In the genomic region with DNA sequence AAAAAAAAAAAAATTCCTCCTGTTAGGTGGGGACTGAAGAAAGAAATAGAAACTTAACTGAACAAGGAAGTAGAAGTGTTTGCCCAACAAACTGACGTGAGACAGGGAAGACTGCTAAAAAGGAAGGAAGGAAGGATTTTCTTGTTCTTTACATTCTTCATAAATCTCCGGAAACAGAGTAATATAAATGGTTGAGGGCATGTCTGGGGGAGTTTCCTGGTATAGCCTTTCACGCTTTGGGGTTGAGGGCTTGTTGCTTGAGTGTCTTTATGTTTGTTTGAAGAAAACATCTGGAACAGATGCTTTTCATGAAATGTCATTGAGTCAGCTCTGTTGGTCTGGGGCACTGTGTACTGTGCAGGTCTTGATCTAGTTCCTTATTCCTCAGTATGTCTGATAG, we compare ENCODE assay signal across 1 cellular context.
TF ChIP-seq lines count a peak whose summit lies in the region.

No MANE protein-coding gene starts in this region.

TF ChIP-seq in HepG2, 621 proteins besides CTCF, POLR2A, EP300 and RAD21:
- TF ChIP-seq ZNF713 (CRISPR knock-in tag; IDR thresholded peaks at IDR 0.05) = no peak
- TF ChIP-seq, protein P1, sequence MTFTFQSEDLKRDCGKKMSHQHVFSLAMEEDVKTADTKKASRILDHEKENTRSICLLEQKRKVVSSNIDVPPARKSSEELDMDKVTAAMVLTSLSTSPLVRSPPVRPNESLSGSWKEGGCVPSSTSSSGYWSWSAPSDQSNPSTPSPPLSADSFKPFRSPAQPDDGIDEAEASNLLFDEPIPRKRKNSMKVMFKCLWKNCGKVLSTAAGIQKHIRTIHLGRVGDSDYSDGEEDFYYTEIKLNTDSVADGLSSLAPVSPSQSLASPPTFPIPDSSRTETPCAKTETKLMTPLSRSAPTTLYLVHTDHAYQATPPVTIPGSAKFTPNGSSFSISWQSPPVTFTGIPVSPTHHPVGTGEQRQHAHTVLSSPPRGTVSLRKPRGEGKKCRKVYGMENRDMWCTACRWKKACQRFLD (CRISPR knock-in tag; IDR thresholded peaks at IDR 0.05; ENCODE audit: borderline replicate concordance) = no peak
- TF ChIP-seq ZNF367 (CRISPR knock-in tag; IDR thresholded peaks at IDR 0.05; ENCODE audit: borderline replicate concordance) = no peak
- TF ChIP-seq MAF1 (CRISPR knock-in tag; IDR thresholded peaks at IDR 0.05; ENCODE audit: borderline replicate concordance) = no peak
- TF ChIP-seq ZNF33A (CRISPR knock-in tag; IDR thresholded peaks at IDR 0.05; ENCODE audit: borderline replicate concordance) = no peak
- no peak for TF ChIP-seq HOXA7 (CRISPR knock-in tag; IDR thresholded peaks at IDR 0.05)
- TF ChIP-seq ZNF746 (CRISPR knock-in tag; IDR thresholded peaks at IDR 0.05) = no peak
- TF ChIP-seq, protein P2, sequence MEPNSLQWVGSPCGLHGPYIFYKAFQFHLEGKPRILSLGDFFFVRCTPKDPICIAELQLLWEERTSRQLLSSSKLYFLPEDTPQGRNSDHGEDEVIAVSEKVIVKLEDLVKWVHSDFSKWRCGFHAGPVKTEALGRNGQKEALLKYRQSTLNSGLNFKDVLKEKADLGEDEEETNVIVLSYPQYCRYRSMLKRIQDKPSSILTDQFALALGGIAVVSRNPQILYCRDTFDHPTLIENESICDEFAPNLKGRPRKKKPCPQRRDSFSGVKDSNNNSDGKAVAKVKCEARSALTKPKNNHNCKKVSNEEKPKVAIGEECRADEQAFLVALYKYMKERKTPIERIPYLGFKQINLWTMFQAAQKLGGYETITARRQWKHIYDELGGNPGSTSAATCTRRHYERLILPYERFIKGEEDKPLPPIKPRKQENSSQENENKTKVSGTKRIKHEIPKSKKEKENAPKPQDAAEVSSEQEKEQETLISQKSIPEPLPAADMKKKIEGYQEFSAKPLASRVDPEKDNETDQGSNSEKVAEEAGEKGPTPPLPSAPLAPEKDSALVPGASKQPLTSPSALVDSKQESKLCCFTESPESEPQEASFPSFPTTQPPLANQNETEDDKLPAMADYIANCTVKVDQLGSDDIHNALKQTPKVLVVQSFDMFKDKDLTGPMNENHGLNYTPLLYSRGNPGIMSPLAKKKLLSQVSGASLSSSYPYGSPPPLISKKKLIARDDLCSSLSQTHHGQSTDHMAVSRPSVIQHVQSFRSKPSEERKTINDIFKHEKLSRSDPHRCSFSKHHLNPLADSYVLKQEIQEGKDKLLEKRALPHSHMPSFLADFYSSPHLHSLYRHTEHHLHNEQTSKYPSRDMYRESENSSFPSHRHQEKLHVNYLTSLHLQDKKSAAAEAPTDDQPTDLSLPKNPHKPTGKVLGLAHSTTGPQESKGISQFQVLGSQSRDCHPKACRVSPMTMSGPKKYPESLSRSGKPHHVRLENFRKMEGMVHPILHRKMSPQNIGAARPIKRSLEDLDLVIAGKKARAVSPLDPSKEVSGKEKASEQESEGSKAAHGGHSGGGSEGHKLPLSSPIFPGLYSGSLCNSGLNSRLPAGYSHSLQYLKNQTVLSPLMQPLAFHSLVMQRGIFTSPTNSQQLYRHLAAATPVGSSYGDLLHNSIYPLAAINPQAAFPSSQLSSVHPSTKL (CRISPR knock-in tag; IDR thresholded peaks at IDR 0.05) = no peak
- no peak for TF ChIP-seq ZNF670 (CRISPR knock-in tag; IDR thresholded peaks at IDR 0.05; ENCODE audit: borderline replicate concordance)
- TF ChIP-seq CBFB (CRISPR knock-in tag; IDR thresholded peaks at IDR 0.05) = no peak
- TF ChIP-seq, protein P3, sequence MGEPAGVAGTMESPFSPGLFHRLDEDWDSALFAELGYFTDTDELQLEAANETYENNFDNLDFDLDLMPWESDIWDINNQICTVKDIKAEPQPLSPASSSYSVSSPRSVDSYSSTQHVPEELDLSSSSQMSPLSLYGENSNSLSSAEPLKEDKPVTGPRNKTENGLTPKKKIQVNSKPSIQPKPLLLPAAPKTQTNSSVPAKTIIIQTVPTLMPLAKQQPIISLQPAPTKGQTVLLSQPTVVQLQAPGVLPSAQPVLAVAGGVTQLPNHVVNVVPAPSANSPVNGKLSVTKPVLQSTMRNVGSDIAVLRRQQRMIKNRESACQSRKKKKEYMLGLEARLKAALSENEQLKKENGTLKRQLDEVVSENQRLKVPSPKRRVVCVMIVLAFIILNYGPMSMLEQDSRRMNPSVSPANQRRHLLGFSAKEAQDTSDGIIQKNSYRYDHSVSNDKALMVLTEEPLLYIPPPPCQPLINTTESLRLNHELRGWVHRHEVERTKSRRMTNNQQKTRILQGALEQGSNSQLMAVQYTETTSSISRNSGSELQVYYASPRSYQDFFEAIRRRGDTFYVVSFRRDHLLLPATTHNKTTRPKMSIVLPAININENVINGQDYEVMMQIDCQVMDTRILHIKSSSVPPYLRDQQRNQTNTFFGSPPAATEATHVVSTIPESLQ (CRISPR knock-in tag; conservative IDR thresholded peaks at IDR 0.05) = no peak
- TF ChIP-seq, protein P4, sequence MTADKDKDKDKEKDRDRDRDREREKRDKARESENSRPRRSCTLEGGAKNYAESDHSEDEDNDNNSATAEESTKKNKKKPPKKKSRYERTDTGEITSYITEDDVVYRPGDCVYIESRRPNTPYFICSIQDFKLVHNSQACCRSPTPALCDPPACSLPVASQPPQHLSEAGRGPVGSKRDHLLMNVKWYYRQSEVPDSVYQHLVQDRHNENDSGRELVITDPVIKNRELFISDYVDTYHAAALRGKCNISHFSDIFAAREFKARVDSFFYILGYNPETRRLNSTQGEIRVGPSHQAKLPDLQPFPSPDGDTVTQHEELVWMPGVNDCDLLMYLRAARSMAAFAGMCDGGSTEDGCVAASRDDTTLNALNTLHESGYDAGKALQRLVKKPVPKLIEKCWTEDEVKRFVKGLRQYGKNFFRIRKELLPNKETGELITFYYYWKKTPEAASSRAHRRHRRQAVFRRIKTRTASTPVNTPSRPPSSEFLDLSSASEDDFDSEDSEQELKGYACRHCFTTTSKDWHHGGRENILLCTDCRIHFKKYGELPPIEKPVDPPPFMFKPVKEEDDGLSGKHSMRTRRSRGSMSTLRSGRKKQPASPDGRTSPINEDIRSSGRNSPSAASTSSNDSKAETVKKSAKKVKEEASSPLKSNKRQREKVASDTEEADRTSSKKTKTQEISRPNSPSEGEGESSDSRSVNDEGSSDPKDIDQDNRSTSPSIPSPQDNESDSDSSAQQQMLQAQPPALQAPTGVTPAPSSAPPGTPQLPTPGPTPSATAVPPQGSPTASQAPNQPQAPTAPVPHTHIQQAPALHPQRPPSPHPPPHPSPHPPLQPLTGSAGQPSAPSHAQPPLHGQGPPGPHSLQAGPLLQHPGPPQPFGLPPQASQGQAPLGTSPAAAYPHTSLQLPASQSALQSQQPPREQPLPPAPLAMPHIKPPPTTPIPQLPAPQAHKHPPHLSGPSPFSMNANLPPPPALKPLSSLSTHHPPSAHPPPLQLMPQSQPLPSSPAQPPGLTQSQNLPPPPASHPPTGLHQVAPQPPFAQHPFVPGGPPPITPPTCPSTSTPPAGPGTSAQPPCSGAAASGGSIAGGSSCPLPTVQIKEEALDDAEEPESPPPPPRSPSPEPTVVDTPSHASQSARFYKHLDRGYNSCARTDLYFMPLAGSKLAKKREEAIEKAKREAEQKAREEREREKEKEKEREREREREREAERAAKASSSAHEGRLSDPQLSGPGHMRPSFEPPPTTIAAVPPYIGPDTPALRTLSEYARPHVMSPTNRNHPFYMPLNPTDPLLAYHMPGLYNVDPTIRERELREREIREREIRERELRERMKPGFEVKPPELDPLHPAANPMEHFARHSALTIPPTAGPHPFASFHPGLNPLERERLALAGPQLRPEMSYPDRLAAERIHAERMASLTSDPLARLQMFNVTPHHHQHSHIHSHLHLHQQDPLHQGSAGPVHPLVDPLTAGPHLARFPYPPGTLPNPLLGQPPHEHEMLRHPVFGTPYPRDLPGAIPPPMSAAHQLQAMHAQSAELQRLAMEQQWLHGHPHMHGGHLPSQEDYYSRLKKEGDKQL (CRISPR knock-in tag; IDR thresholded peaks at IDR 0.05; ENCODE audit: low read depth) = no peak
- no peak for TF ChIP-seq MATR3 (CRISPR knock-in tag; IDR thresholded peaks at IDR 0.05)
- no peak for TF ChIP-seq ZNF839 (CRISPR knock-in tag; IDR thresholded peaks at IDR 0.05; ENCODE audit: borderline replicate concordance)
- no peak for TF ChIP-seq RBAK (CRISPR knock-in tag; IDR thresholded peaks at IDR 0.05)
- no peak for TF ChIP-seq NFIB (CRISPR knock-in tag; IDR thresholded peaks at IDR 0.05; ENCODE audit: borderline replicate concordance)
- TF ChIP-seq MAFG (CRISPR knock-in tag; IDR thresholded peaks at IDR 0.05) = no peak
- TF ChIP-seq, protein P5, sequence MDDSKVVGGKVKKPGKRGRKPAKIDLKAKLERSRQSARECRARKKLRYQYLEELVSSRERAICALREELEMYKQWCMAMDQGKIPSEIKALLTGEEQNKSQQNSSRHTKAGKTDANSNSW (CRISPR knock-in tag; IDR thresholded peaks at IDR 0.05; ENCODE audit: borderline replicate concordance) = no peak
- TF ChIP-seq RFX5 (IDR thresholded peaks at IDR 0.05; ENCODE audit: low read depth, low read length) = no peak
- TF ChIP-seq, protein P6, sequence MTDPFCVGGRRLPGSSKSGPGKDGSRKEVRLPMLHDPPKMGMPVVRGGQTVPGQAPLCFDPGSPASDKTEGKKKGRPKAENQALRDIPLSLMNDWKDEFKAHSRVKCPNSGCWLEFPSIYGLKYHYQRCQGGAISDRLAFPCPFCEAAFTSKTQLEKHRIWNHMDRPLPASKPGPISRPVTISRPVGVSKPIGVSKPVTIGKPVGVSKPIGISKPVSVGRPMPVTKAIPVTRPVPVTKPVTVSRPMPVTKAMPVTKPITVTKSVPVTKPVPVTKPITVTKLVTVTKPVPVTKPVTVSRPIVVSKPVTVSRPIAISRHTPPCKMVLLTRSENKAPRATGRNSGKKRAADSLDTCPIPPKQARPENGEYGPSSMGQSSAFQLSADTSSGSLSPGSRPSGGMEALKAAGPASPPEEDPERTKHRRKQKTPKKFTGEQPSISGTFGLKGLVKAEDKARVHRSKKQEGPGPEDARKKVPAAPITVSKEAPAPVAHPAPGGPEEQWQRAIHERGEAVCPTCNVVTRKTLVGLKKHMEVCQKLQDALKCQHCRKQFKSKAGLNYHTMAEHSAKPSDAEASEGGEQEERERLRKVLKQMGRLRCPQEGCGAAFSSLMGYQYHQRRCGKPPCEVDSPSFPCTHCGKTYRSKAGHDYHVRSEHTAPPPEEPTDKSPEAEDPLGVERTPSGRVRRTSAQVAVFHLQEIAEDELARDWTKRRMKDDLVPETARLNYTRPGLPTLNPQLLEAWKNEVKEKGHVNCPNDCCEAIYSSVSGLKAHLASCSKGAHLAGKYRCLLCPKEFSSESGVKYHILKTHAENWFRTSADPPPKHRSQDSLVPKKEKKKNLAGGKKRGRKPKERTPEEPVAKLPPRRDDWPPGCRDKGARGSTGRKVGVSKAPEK (CRISPR knock-in tag; IDR thresholded peaks at IDR 0.05; ENCODE audit: borderline replicate concordance) = no peak
